Comparison of ENCODE assay signal across 12 cellular contexts in the genomic region with DNA sequence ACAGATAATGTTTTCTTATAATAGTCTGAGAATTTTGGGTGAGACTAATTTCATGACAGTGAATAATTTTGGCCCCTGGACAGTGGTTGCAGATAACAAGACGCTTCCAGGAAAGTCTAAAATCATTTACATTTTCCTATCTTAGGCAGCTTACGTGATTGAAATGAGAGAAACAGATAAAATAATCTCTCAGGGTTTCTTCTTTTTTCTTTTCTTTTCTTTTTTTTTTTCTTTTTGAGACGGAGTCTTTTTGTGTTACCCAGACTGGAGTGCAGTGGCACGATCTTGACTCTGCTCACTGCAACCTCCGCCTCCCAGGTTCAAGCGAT. TPM values are rescaled to one million over a fixed set of nuclear protein-coding genes. Genes with fewer than 3 reads are reported as not detected.
A peak's percentile ranks its signal among the peaks of the same experiment; 100 is the strongest.
DNase-seq lines count a peak whose midpoint lies in the region; ATAC-seq, FAIRE-seq and TF ChIP-seq lines count a peak whose summit lies in the region.
"Had no signal": no experiment of that assay in that cellular context is flagged by ENCODE, and none has a peak within 500 bp of the region (broad histone marks: within the 10 kb centered on the region; RNA-seq: fewer than 3 reads in every experiment).

No MANE protein-coding gene starts in this region.

- H4K20me1 ChIP-seq in hepatocyte (ENCODE audit: insufficient read depth, poor library complexity, severe bottlenecking) = no peaks in the 10 kb centered on the region

- H3K4me2 ChIP-seq in hepatocyte = peak overlapping the region; percentile 41

- H3K9me3 Mint-ChIP-seq in MCF 10A (ENCODE audit: unreplicated experiment) (no peaks in the 10 kb centered on the region), activated B cell treated with CpG ODN at 0.5 μM for 24 hours (peaks cover 9% of the 10 kb centered on the region), type B pancreatic cell (peaks cover 4% of the 10 kb centered on the region)

- BruUV-seq in MCF 10A (replicated peaks; lab: Mats Ljungman, UMichigan) = no TSS peak

- no peak for ATAC-seq in activated B cell treated with CpG ODN at 0.5 μM for 24 hours (ENCODE audit: low read depth)

- H2AFZ ChIP-seq in hepatocyte = peak overlapping the region; percentile 7

- H3K4me3 ChIP-seq in breast epithelium = no peak overlapping the region
- H3K4me3 ChIP-seq in hepatocyte = no peak overlapping the region
- H3K4me3 ChIP-seq: pancreas had no signal

- H3K36me3 Mint-ChIP-seq in MCF 10A (ENCODE audit: insufficient read depth, unreplicated experiment) = no peaks in the 10 kb centered on the region
- H3K36me3 Mint-ChIP-seq in activated B cell treated with CpG ODN at 0.5 μM for 24 hours (ENCODE audit: low read depth) = peaks cover 7% of the 10 kb centered on the region
- H3K36me3 Mint-ChIP-seq in type B pancreatic cell = no peaks in the 10 kb centered on the region

- CTCF ChIA-PET in MCF 10A (lab: Yijun Ruan, JAX) (interaction anchor here (0.6 to 3.6 kb wide), 33 partner anchors 10 to 706 kb away, joined by 3 to 112 read pairs (median 5); a partner anchor contains a TSS), activated B cell treated with CpG ODN at 0.5 μM for 24 hours (lab: Charles Lee) (interaction anchor here (0.6 to 6.3 kb wide), 27 partner anchors 10 to 181 kb away, joined by 3 to 177 read pairs (median 7); a partner anchor contains a TSS)

- peak overlapping the region in 1 of 2 donors; percentile 84 for H3K27ac ChIP-seq in breast epithelium
- H3K27ac ChIP-seq in hepatocyte = no peak overlapping the region

- H3K4me1 ChIP-seq in breast epithelium = peaks cover 4 to 17% of the 10 kb centered on the region in 2 donors
- peaks cover 12% of the 10 kb centered on the region for H3K4me1 ChIP-seq in hepatocyte (ENCODE audit: insufficient read depth)

- no peak for TF ChIP-seq POLR2A in breast epithelium (IDR thresholded peaks at IDR 0.05)

- DNase-seq in MCF 10A (ENCODE audit: unreplicated experiment) = no peak
- no peak for DNase-seq in breast epithelium (ENCODE audit: low spot score in 2 of 2)
- no peak for DNase-seq in activated B cell treated with CpG ODN at 0.5 μM for 24 hours
- DNase-seq in hepatocyte (ENCODE audit: low spot score) = no peak
- no peak for DNase-seq in type B pancreatic cell (ENCODE audit: extremely low spot score, unreplicated experiment)
- no peak for DNase-seq in frontal cortex (ENCODE audit: low spot score in 2 of 2)
- DNase-seq in GM10266 (ENCODE audit: extremely low spot score) = no peak
- no peak for DNase-seq in NCI-H187 (lab: John Stamatoyannopoulos, UW)
- DNase-seq: activated CD4-positive, alpha-beta T cell treated with anti-CD3 and anti-CD28 coated beads for 1 hour had no signal

- H3K4me1 Mint-ChIP-seq in MCF 10A (ENCODE audit: insufficient read depth, unreplicated experiment) (peaks cover 25% of the 10 kb centered on the region), activated B cell treated with CpG ODN at 0.5 μM for 24 hours (peaks cover 64% of the 10 kb centered on the region), type B pancreatic cell (ENCODE audit: unreplicated experiment) (peaks cover 27% of the 10 kb centered on the region)

- H3K9me3 ChIP-seq in breast epithelium (no peaks in the 10 kb centered on the region), hepatocyte (ENCODE audit: low read depth) (no peaks in the 10 kb centered on the region)
- H3K9me3 ChIP-seq: pancreas had no signal

- no peaks in the 10 kb centered on the region for H3K27me3 ChIP-seq in breast epithelium
- no peaks in the 10 kb centered on the region for H3K27me3 ChIP-seq in hepatocyte
- H3K27me3 ChIP-seq: brain microvascular endothelial cell, pancreas had no signal

- no peak for TF ChIP-seq CTCF in MCF 10A (IDR thresholded peaks at IDR 0.05; ENCODE audit: unreplicated experiment)
- no peak for TF ChIP-seq CTCF in breast epithelium (IDR thresholded peaks at IDR 0.05)
- TF ChIP-seq CTCF in activated B cell treated with CpG ODN at 0.5 μM for 24 hours (IDR thresholded peaks at IDR 0.05) = no peak
- TF ChIP-seq CTCF in hepatocyte (IDR thresholded peaks at IDR 0.05; ENCODE audit: poor library complexity) = no peak
- no peak for TF ChIP-seq CTCF in type B pancreatic cell (conservative IDR thresholded peaks at IDR 0.05)
- TF ChIP-seq CTCF in GM10266 (IDR thresholded peaks at IDR 0.05; ENCODE audit: control insufficient read depth, insufficient read depth, low read depth, missing control alignments) = no peak

- POLR2A ChIA-PET in MCF 10A (lab: Yijun Ruan, JAX) (interaction anchor here (0.8 to 2.9 kb wide), 9 partner anchors 26 to 144 kb away, joined by 3 to 18 read pairs (median 5); no protein-coding TSS in a partner anchor), activated B cell treated with CpG ODN at 0.5 μM for 24 hours (lab: Charles Lee) (interaction anchor here (0.6 to 7.6 kb wide), 27 partner anchors 11 to 1562 kb away, joined by 3 to 126 read pairs (median 8); a partner anchor contains a TSS)

- H3K4me3 Mint-ChIP-seq in MCF 10A (ENCODE audit: unreplicated experiment) (peak overlapping the region; percentile 54), activated B cell treated with CpG ODN at 0.5 μM for 24 hours (peak overlapping the region; percentile 61), type B pancreatic cell (no peak overlapping the region)

- H3K27me3 Mint-ChIP-seq in MCF 10A (ENCODE audit: insufficient read depth, unreplicated experiment) = no peaks in the 10 kb centered on the region
- no peaks in the 10 kb centered on the region for H3K27me3 Mint-ChIP-seq in activated B cell treated with CpG ODN at 0.5 μM for 24 hours
- no peaks in the 10 kb centered on the region for H3K27me3 Mint-ChIP-seq in type B pancreatic cell

- H3K27ac Mint-ChIP-seq in MCF 10A (ENCODE audit: low read depth, unreplicated experiment) (peak overlapping the region; percentile 71), activated B cell treated with CpG ODN at 0.5 μM for 24 hours (peak overlapping the region; percentile 81), type B pancreatic cell (peak overlapping the region; percentile 44)

- no peak for FAIRE-seq in frontal cortex (lab: Jason Lieb, UNC)
- FAIRE-seq: pancreas, urothelium cell line had no signal

- H3K36me3 ChIP-seq in breast epithelium (no peaks in the 10 kb centered on the region), hepatocyte (replicated peaks; ENCODE audit: insufficient read depth, low read depth) (no peaks in the 10 kb centered on the region)
- H3K36me3 ChIP-seq: brain microvascular endothelial cell, pancreas had no signal

- 77% methylated on average over 6 of the region's 6 CpGs for WGBS in hepatocyte (ENCODE audit: low lambda C conversion rate, missing lambda C conversion rate)

- intact Hi-C loops in MCF 10A (cut with micrococcal nuclease) (loop anchor here (1.0 to 10.0 kb wide), 5 partner anchors 55 to 209 kb away; no protein-coding TSS in a partner anchor), breast epithelium (cut with DNase I; ENCODE audit: low total_unique reads) (loop anchor here (10.0 kb wide), 1 partner anchor 89 kb away; no protein-coding TSS in a partner anchor), activated B cell treated with CpG ODN at 0.5 μM for 24 hours (cut with micrococcal nuclease) (loop anchor here (1.0 to 2.0 kb wide), 8 partner anchors 8 to 143 kb away; a partner anchor contains a TSS)

- H3K79me2 ChIP-seq in hepatocyte = no peaks in the 10 kb centered on the region

- H3K9me2 ChIP-seq in hepatocyte (replicated peaks; ENCODE audit: insufficient read depth) = no peaks in the 10 kb centered on the region

RNA-seq across cellular contexts. Expression of a gene that starts 4.2 kb away (rescaled TPM):
- total RNA-seq in MCF 10A (2022) (20.8 and 28.0 TPM in 2 replicates), breast epithelium (10 to 100 TPM; 35.1 to 53.6 (median 51.8) TPM), activated B cell treated with CpG ODN at 0.5 μM for 24 hours (59.9 and 60.5 TPM in 2 replicates), hepatocyte (48.6 and 57.0 TPM in 2 replicates), type B pancreatic cell (ENCODE audit: low replicate concordance) (31.2 and 52.0 TPM in 2 replicates), frontal cortex (3.3 TPM)
- polyA plus RNA-seq in hepatocyte = 45.9 and 56.5 TPM in 2 replicates

RNA-seq across cellular contexts. Expression of a gene that starts 57.3 kb away (rescaled TPM):
- total RNA-seq in MCF 10A (2022) (not detected in 2 replicates), breast epithelium (10 to 100 TPM in 2 of 3 donors, 1 to 10 TPM in 1; 8.0 to 12.8 (median 10.8) TPM), activated B cell treated with CpG ODN at 0.5 μM for 24 hours (142 and 149 TPM in 2 replicates), hepatocyte (37.2 and 51.1 TPM in 2 replicates), type B pancreatic cell (ENCODE audit: low replicate concordance) (6.0 and 6.5 TPM in 2 replicates), frontal cortex (6.5 TPM)
- 60.5 and 70.0 TPM in 2 replicates for polyA plus RNA-seq in hepatocyte
